1 cellular context compared by ENCODE assay signal in the genomic region with DNA sequence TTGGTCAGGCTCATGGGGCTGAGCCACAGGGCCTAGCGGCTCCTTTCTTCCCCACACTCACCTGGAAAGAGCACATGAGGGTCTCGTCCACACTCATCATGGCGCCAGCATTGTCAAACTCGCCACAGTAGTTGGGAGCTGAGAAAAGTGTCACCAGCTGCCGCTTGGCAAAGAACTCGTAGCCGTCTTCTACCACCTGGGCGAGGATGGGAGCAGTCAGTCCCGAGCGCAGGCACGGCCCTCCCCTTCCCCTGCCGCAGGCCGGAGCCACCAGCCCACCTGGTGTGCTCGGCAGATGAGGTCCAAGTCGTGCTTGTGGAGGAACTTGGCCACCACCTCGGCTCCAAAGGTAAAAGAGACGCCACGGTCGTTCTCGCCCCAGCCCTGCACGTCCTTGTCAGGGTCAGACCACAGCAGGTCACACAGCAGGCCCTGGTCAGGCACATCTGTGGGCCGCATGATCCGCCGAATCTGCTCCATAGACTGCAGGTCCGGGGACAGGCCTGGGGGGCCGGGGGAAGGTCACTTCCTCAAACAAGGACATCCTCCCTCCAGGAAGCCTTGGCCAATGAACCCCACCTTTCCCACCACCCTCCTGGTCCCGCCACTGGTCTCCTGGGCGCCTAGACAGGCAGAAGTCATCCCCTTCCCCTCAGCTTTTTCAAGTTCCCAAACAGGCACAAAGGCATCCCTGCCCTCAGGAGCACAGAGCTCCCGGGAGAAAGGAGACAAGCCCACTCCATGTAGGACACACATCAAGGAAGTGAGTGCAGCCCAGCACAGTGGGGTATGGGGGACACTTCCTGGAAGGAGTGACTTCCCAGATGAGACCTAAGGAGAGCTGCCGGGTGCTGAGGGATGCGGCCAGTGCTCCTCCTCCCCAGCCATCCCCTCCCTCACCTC.
A peak's percentile ranks its signal among the peaks of the same experiment; 100 is the strongest.
TF ChIP-seq lines count a peak whose summit lies in the region.

No MANE protein-coding gene starts in this region.

TF ChIP-seq in endothelial cell of umbilical vein, 7 proteins besides CTCF, POLR2A, EP300 and RAD21:
- TF ChIP-seq MYC (IDR thresholded peaks at IDR 0.05; ENCODE audit: low read depth, low read length) (no peak), POLR2AphosphoS5 (IDR thresholded peaks at IDR 0.05; ENCODE audit: insufficient read depth, low read depth, low read length) (peak; percentile 22)
TF ChIP-seq in endothelial cell of umbilical vein: peak in this region for 1.
